ENCODE assay signal across 2 cellular contexts in genomic region chr6:7823552-7823951, GRCh38.
TF ChIP-seq lines count a peak whose summit lies in the region.

No MANE protein-coding gene starts in this region.

TF ChIP-seq in HepG2, 621 proteins besides CTCF, POLR2A, EP300 and RAD21 (continued from another document):
- 0 out of 2 replicates have a peak, but pooled peaks have one; percentile 15 for TF ChIP-seq ZMYM3 (CRISPR knock-in tag; IDR thresholded peaks at IDR 0.05)

TF ChIP-seq in H1, 55 proteins besides CTCF, POLR2A, EP300 and RAD21 (continued from another document):
- TF ChIP-seq ATF2 (IDR thresholded peaks at IDR 0.05; ENCODE audit: low read length) (no peak), ASH2L (IDR thresholded peaks at IDR 0.05; ENCODE audit: low read length) (no peak)
